Comparison of ENCODE assay signal across 14 cellular contexts in genomic region chr11:44957051-44957515, GRCh38. TPM values are rescaled to one million over a fixed set of nuclear protein-coding genes. Genes with fewer than 3 reads are reported as not detected.
A peak's percentile ranks its signal among the peaks of the same experiment; 100 is the strongest.
DNase-seq lines count a peak whose midpoint lies in the region; ATAC-seq and TF ChIP-seq lines count a peak whose summit lies in the region.
"Had no signal": no experiment of that assay in that cellular context is flagged by ENCODE, and none has a peak within 500 bp of the region (broad histone marks: within the 10 kb centered on the region; RNA-seq: fewer than 3 reads in every experiment).

No MANE protein-coding gene starts in this region.

- intact Hi-C loops in head of caudate nucleus (cut with DNase I) = no loop called here
- intact Hi-C loops in CD14-positive monocyte (cut with micrococcal nuclease) = loop anchor here (10.0 kb wide), 1 partner anchor 88 kb away; no protein-coding TSS in a partner anchor

- no peak for TF ChIP-seq CTCF in GM23338 (conservative IDR thresholded peaks at IDR 0.05; ENCODE audit: low read depth in 2 of 2)
- TF ChIP-seq CTCF in nephron progenitor cell (IDR thresholded peaks at IDR 0.05) = no peak
- TF ChIP-seq CTCF in CD14-positive monocyte (IDR thresholded peaks at IDR 0.05) = no peak

- no peaks in the 10 kb centered on the region for H3K9me2 ChIP-seq in GM23338 (ENCODE audit: insufficient read depth)

- H3K4me2 ChIP-seq in GM23338 = peak overlapping the region; percentile 85
- H3K4me2 ChIP-seq: smooth muscle cell had no signal

- no peaks in the 10 kb centered on the region for H4K20me1 ChIP-seq in GM23338 (replicated peaks; ENCODE audit: insufficient read depth)

- H3F3A ChIP-seq in GM23338 (replicated peaks; ENCODE audit: low read depth) = no peaks in the 10 kb centered on the region; the same call in 1 of the 2 replicates

- H3K79me2 ChIP-seq in GM23338 (replicated peaks; ENCODE audit: insufficient read depth) = no peaks in the 10 kb centered on the region

- H3K4me1 ChIP-seq in GM23338 (ENCODE audit: insufficient read depth) = peaks cover 73% of the 10 kb centered on the region

- H3K36me3 Mint-ChIP-seq in GM23338 (ENCODE audit: low read depth) (no peaks in the 10 kb centered on the region), nephron progenitor cell (ENCODE audit: low read depth) (no peaks in the 10 kb centered on the region), CD14-positive monocyte (no peaks in the 10 kb centered on the region)
- no peaks in the 10 kb centered on the region for H3K36me3 Mint-ChIP-seq in activated T-cell treated with anti-CD3 and anti-CD28 coated beads, Interleukin-2, amount 50 U/mL, for 72 hours (ENCODE audit: insufficient read depth in 2 of 2)

- H3K27ac ChIP-seq in GM23338 (ENCODE audit: low read depth) = no peak overlapping the region

- H3K27me3 ChIP-seq in GM23338 (ENCODE audit: insufficient read depth) = 0 out of 2 replicates have a peak, but pooled peaks cover 7% of the 10 kb centered on the region

- H3K27ac Mint-ChIP-seq in GM23338 = no peak overlapping the region
- no peak overlapping the region for H3K27ac Mint-ChIP-seq in nephron progenitor cell
- H3K27ac Mint-ChIP-seq in CD14-positive monocyte = no peak overlapping the region
- no peak overlapping the region for H3K27ac Mint-ChIP-seq in activated T-cell treated with anti-CD3 and anti-CD28 coated beads, Interleukin-2, amount 50 U/mL, for 72 hours
- H3K27ac Mint-ChIP-seq: dendritic cell treated with granulocyte-macrophage colony-stimulating factor and Interleukin-4, amounts not matched to agents 40 ng/mL and 50 ng/mL, for 4 days had no signal

- H3K36me3 ChIP-seq in GM23338 (ENCODE audit: insufficient read depth) = no peaks in the 10 kb centered on the region

- H3K9me3 Mint-ChIP-seq in GM23338 (no peaks in the 10 kb centered on the region; the same call in 2 of the 3 replicates), nephron progenitor cell (no peaks in the 10 kb centered on the region), CD14-positive monocyte (peaks cover 0 to 2% (median 0%) of the 10 kb centered on the region in 7 donors)
- H3K9me3 Mint-ChIP-seq in activated T-cell treated with anti-CD3 and anti-CD28 coated beads, Interleukin-2, amount 50 U/mL, for 72 hours = no peaks in the 10 kb centered on the region
- H3K9me3 Mint-ChIP-seq: dendritic cell treated with granulocyte-macrophage colony-stimulating factor and Interleukin-4, amounts not matched to agents 40 ng/mL and 50 ng/mL, for 4 days had no signal

- H2AFZ ChIP-seq in GM23338 = peak overlapping the region; percentile 93

- H3K27me3 Mint-ChIP-seq in GM23338 (ENCODE audit: insufficient read depth, low read depth, poor library complexity) (peaks cover 29% of the 10 kb centered on the region), nephron progenitor cell (ENCODE audit: low read depth, poor library complexity) (peaks cover 25% of the 10 kb centered on the region), CD14-positive monocyte (ENCODE audit: low read depth in 3 of 3) (peaks cover 0 to 8% (median 4%) of the 10 kb centered on the region in 3 donors)
- no peaks in the 10 kb centered on the region for H3K27me3 Mint-ChIP-seq in activated T-cell treated with anti-CD3 and anti-CD28 coated beads, Interleukin-2, amount 50 U/mL, for 72 hours (ENCODE audit: low read depth)

- peak overlapping the region; percentile 56 for H3K4me3 ChIP-seq in GM23338
- H3K4me3 ChIP-seq: smooth muscle cell had no signal

- ATAC-seq in GM23338 (peak; percentile 41), GM18909 (IDR thresholded peaks at IDR 0.05; ENCODE audit: poor library complexity, unreplicated experiment) (no peak)
- ATAC-seq in activated T-cell treated with anti-CD3 and anti-CD28 coated beads, Interleukin-2, amount 50 U/mL, for 72 hours (replicated peaks in 1 of 2) = no peak

- H3K4me3 Mint-ChIP-seq in GM23338 (peak overlapping the region; percentile 60), nephron progenitor cell (peak overlapping the region; percentile 65), CD14-positive monocyte (no peak overlapping the region)
- no peak overlapping the region for H3K4me3 Mint-ChIP-seq in activated T-cell treated with anti-CD3 and anti-CD28 coated beads, Interleukin-2, amount 50 U/mL, for 72 hours
- H3K4me3 Mint-ChIP-seq: dendritic cell treated with granulocyte-macrophage colony-stimulating factor and Interleukin-4, amounts not matched to agents 40 ng/mL and 50 ng/mL, for 4 days had no signal

- DNase-seq in GM23338 (ENCODE audit: low spot score) (peak; percentile 70), NCI-H2107 (lab: John Stamatoyannopoulos, UW) (peak; percentile 44), head of caudate nucleus (peak in 36 of 42 donors; percentile 28 to 80 (median 54)), nephron progenitor cell (peak; percentile 67), KG1 (lab: John Stamatoyannopoulos, UW) (no peak), CD14-positive monocyte (ENCODE audit: low spot score) (no peak)
- no peak for DNase-seq in activated T-cell treated with anti-CD3 and anti-CD28 coated beads, Interleukin-2, amount 50 U/mL, for 72 hours
- DNase-seq: activated CD4-positive, alpha-beta T cell treated with anti-CD3 and anti-CD28 coated beads for 48 hours; activated T-cell treated with anti-CD3 and anti-CD28 coated beads, Interleukin-2, amount 50 U/mL, for 1 hour; NCI-H226; T-helper 2 cell had no signal

- H3K4me1 Mint-ChIP-seq in GM23338 = peaks cover 78% of the 10 kb centered on the region
- peaks cover 77% of the 10 kb centered on the region for H3K4me1 Mint-ChIP-seq in nephron progenitor cell
- peaks cover 40% of the 10 kb centered on the region for H3K4me1 Mint-ChIP-seq in CD14-positive monocyte
- peaks cover 11% of the 10 kb centered on the region for H3K4me1 Mint-ChIP-seq in activated T-cell treated with anti-CD3 and anti-CD28 coated beads, Interleukin-2, amount 50 U/mL, for 72 hours (ENCODE audit: low read depth)

TF ChIP-seq in GM23338, 12 proteins besides CTCF, POLR2A, EP300 and RAD21 (continues in another document):
- no peak for TF ChIP-seq EZH2phosphoT487 (IDR thresholded peaks at IDR 0.05; ENCODE audit: unreplicated experiment)
- TF ChIP-seq POLR2AphosphoS5 (IDR thresholded peaks at IDR 0.05; ENCODE audit: low read depth) = no peak
- TF ChIP-seq CREB1 (CRISPR knock-in tag; IDR thresholded peaks at IDR 0.05; ENCODE audit: low read depth) = no peak
- no peak for TF ChIP-seq EZH2 (IDR thresholded peaks at IDR 0.05; ENCODE audit: low read depth, unreplicated experiment)
- TF ChIP-seq NANOG (IDR thresholded peaks at IDR 0.05; ENCODE audit: borderline replicate concordance) = no peak
- TF ChIP-seq ZNF114 (CRISPR knock-in tag; IDR thresholded peaks at IDR 0.05) = no peak
- TF ChIP-seq ZNF331 (CRISPR knock-in tag; IDR thresholded peaks at IDR 0.05; ENCODE audit: low read depth) = no peak
- no peak for TF ChIP-seq JUNB (IDR thresholded peaks at IDR 0.05; ENCODE audit: unreplicated experiment)

RNA-seq across cellular contexts. Expression of gene TP53I11, which starts 6.4 kb away (rescaled TPM):
- 33.4 and 43.9 TPM in 2 replicates for total RNA-seq in GM23338 (2014; rRNA removed; shearing (Covaris generic))
- polyA plus RNA-seq in GM23338 (2016; fragmentation: Nextera tagmentation; extraction: Ambion mirVana) = 22.5 and 23.5 TPM in 2 replicates
- polyA plus RNA-seq in CD14-positive monocyte = 10 to 100 TPM; 11.3 to 13.2 TPM
- total RNA-seq in activated T-cell treated with anti-CD3 and anti-CD28 coated beads, Interleukin-2, amount 50 U/mL, for 72 hours = 10 to 100 TPM; 15.3 to 20.0 TPM

Comparison
In these comparisons a context has a peak if more than half of its experiments do, and no peak if none do; other contexts are left out.
1. DNase-seq: peak in GM23338 (single experiment), NCI-H2107 (single experiment), head of caudate nucleus (36 of 42) and nephron progenitor cell (single experiment); none in KG1 (single experiment), CD14-positive monocyte (single experiment) and activated T-cell treated with anti-CD3 and anti-CD28 coated beads, Interleukin-2, amount 50 U/mL, for 72 hours (0 of 2).
2. H3K4me3 Mint-ChIP-seq: peak in GM23338 (single experiment) and nephron progenitor cell (single experiment); none in CD14-positive monocyte (0 of 2) and activated T-cell treated with anti-CD3 and anti-CD28 coated beads, Interleukin-2, amount 50 U/mL, for 72 hours (0 of 2).